Comparison of ENCODE assay signal across 28 cellular contexts in genomic region chr4:104385713-104386112, GRCh38.
"Had no signal": no experiment of that assay in that cellular context is flagged by ENCODE, and none has a peak within 500 bp of the region (broad histone marks: within the 10 kb centered on the region; RNA-seq: fewer than 3 reads in every experiment).

No MANE protein-coding gene starts in this region.

- DNase-seq: colonic mucosa; cortex of kidney; dermis blood vessel endothelial cell; dorsolateral prefrontal cortex; effector CD4-positive, alpha-beta T cell; effector CD8-positive, alpha-beta T cell; effector memory CD4-positive, alpha-beta T cell; effector memory CD8-positive, alpha-beta T cell; endodermal cell; erythroblast; esophagus squamous epithelium; foreskin fibroblast; foreskin keratinocyte; foreskin melanocyte; gastrocnemius medialis; glutamatergic neuron; head of caudate nucleus; heart left ventricle; heart right ventricle had no signal

- ATAC-seq: effector memory CD8-positive, alpha-beta T cell; esophagus mucosa; foreskin keratinocyte; gastrocnemius medialis; gastroesophageal sphincter; heart left ventricle; heart right ventricle had no signal

- H3K36me3 ChIP-seq: colonic mucosa, esophagus muscularis mucosa, esophagus squamous epithelium, gastrocnemius medialis, gastroesophageal sphincter, heart left ventricle, heart right ventricle had no signal

- H3K27ac ChIP-seq: colonic mucosa, coronary artery, dorsolateral prefrontal cortex, epithelial cell of prostate, esophagus muscularis mucosa, esophagus squamous epithelium, foreskin keratinocyte, gastrocnemius medialis, gastroesophageal sphincter, heart left ventricle, heart right ventricle had no signal

- H3K9me3 ChIP-seq: colonic mucosa, esophagus muscularis mucosa, esophagus squamous epithelium, gastrocnemius medialis, gastroesophageal sphincter had no signal

- H3K4me1 ChIP-seq: colonic mucosa, esophagus muscularis mucosa, esophagus squamous epithelium, foreskin keratinocyte, gastrocnemius medialis, gastroesophageal sphincter, heart left ventricle, heart right ventricle had no signal

- FAIRE-seq: colon, endometrium, endothelial cell of umbilical vein, frontal cortex had no signal

- H3K27me3 ChIP-seq: colonic mucosa, dorsolateral prefrontal cortex, esophagus muscularis mucosa, esophagus squamous epithelium, foreskin keratinocyte, gastrocnemius medialis, gastroesophageal sphincter, heart left ventricle, heart right ventricle had no signal

- H3K4me3 ChIP-seq: colonic mucosa, coronary artery, dorsolateral prefrontal cortex, esophagus muscularis mucosa, esophagus squamous epithelium, gastrocnemius medialis, gastroesophageal sphincter, heart left ventricle, heart right ventricle had no signal
